In the genomic region with DNA sequence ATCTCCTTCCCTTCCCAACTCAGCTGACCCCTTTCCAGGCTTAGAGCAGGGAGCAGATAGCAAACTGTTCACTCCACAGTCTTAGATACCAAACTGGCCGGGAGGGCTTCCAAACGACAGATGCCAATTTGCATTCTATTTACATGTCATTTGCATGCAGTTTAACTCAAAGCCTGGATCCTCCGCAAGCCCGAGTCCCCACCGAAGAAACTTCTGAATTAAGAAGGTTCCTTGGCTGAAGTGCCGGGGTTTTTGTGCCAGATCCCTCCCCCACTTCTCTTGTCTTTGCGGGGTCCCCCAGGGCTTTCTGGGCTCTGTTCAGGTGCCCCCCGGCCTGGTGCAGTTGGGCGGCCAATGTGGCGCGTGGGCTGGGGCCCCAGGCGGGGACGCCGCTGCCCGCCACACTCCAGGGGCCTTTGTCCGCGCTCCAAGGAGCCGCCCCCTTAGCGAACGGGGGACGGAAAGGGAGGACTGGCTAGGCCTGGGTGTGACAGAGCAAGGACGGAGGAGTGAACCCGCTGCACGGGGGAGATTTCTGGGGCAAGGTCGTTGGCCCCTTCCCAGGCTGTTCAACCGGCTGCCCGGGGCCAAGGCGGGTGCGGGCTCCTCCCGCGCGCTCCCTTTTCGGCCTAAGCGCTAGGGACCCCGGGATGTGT, we compare ENCODE assay signal across 9 cellular contexts. TPM values are rescaled to one million over a fixed set of nuclear protein-coding genes. Genes with fewer than 3 reads are reported as not detected.
DNase-seq lines count a peak whose midpoint lies in the region; ATAC-seq and TF ChIP-seq lines count a peak whose summit lies in the region.
"Had no signal": no experiment of that assay in that cellular context is flagged by ENCODE, and none has a peak within 500 bp of the region (broad histone marks: within the 10 kb centered on the region; RNA-seq: fewer than 3 reads in every experiment).

No MANE protein-coding gene starts in this region.

- CTCF ChIA-PET in RWPE1 (lab: Yijun Ruan, JAX), result interaction anchor here (0.8 to 2.4 kb wide), 2 partner anchors 282 to 294 kb away, joined by 6 to 10 read pairs; no protein-coding TSS in a partner anchor

- no peaks in the 10 kb centered on the region for H3K36me3 Mint-ChIP-seq in natural killer cell
- H3K36me3 Mint-ChIP-seq in natural killer cell treated with Interleukin-12 subunit alpha and Interleukin-12 subunit beta and Interleukin-15 and Interleukin-18, amount 100 ng/mL, for 72 hours, result no peaks in the 10 kb centered on the region
- no peaks in the 10 kb centered on the region for H3K36me3 Mint-ChIP-seq in activated T-helper 1 cell treated with anti-CD3 and anti-CD28 coated beads, Interleukin-12 subunit alpha, Interleukin-12 subunit beta, Interleukin-2, Interleukin-4 antibody, amounts not matched to agents 30 ng/mL and 10 ng/mL and 1 ng/mL, durations not matched to agents 14 hours and 24 hours and 36 hours (ENCODE audit: low read depth)

- DNase-seq in natural killer cell, result no peak
- DNase-seq in natural killer cell treated with Interleukin-12 subunit alpha and Interleukin-12 subunit beta and Interleukin-15 and Interleukin-18, amount 100 ng/mL, for 72 hours (ENCODE audit: low spot score), result no peak
- DNase-seq in astrocyte of the spinal cord (ENCODE audit: low read depth, low spot score), result peak; percentile 31
- DNase-seq in kidney epithelial cell (ENCODE audit: low read depth), result no peak
- DNase-seq in stimulated activated naive CD8-positive, alpha-beta T cell treated with anti-CD3 and anti-CD28 coated beads, Interleukin-15, amount 100 ng/mL, for 72 hours, result peak in 1 of 2 donors; percentile 13
- no peak for DNase-seq in RWPE1 (ENCODE audit: low spot score)
- DNase-seq in activated T-helper 1 cell treated with anti-CD3 and anti-CD28 coated beads, Interleukin-12 subunit alpha, Interleukin-12 subunit beta, Interleukin-2, Interleukin-4 antibody, amounts not matched to agents 30 ng/mL and 10 ng/mL and 1 ng/mL, durations not matched to agents 14 hours and 24 hours and 36 hours (ENCODE audit: low spot score), result no peak

- peaks cover 4% of the 10 kb centered on the region for H3K27me3 ChIP-seq in kidney epithelial cell (ENCODE audit: control insufficient read depth, insufficient read depth, low read length)

- H3K27me3 Mint-ChIP-seq in natural killer cell (ENCODE audit: low read depth in 2 of 2), result peaks cover 37 to 42% of the 10 kb centered on the region in 2 donors
- H3K27me3 Mint-ChIP-seq in natural killer cell treated with Interleukin-12 subunit alpha and Interleukin-12 subunit beta and Interleukin-15 and Interleukin-18, amount 100 ng/mL, for 72 hours, result peaks cover 33 to 40% of the 10 kb centered on the region in 2 donors
- H3K27me3 Mint-ChIP-seq in stimulated activated naive CD8-positive, alpha-beta T cell treated with anti-CD3 and anti-CD28 coated beads, Interleukin-15, amount 100 ng/mL, for 72 hours, result peaks cover 49% of the 10 kb centered on the region
- peaks cover 36% of the 10 kb centered on the region for H3K27me3 Mint-ChIP-seq in activated T-helper 1 cell treated with anti-CD3 and anti-CD28 coated beads, Interleukin-12 subunit alpha, Interleukin-12 subunit beta, Interleukin-2, Interleukin-4 antibody, amounts not matched to agents 30 ng/mL and 10 ng/mL and 1 ng/mL, durations not matched to agents 14 hours and 24 hours and 36 hours (ENCODE audit: insufficient read depth)

- peak overlapping the region; percentile 37 for H3K4me3 Mint-ChIP-seq in natural killer cell
- no peak overlapping the region for H3K4me3 Mint-ChIP-seq in natural killer cell treated with Interleukin-12 subunit alpha and Interleukin-12 subunit beta and Interleukin-15 and Interleukin-18, amount 100 ng/mL, for 72 hours
- peak overlapping the region; percentile 44 to 50 for H3K4me3 Mint-ChIP-seq in stimulated activated naive CD8-positive, alpha-beta T cell treated with anti-CD3 and anti-CD28 coated beads, Interleukin-15, amount 100 ng/mL, for 72 hours
- H3K4me3 Mint-ChIP-seq in activated T-helper 1 cell treated with anti-CD3 and anti-CD28 coated beads, Interleukin-12 subunit alpha, Interleukin-12 subunit beta, Interleukin-2, Interleukin-4 antibody, amounts not matched to agents 30 ng/mL and 10 ng/mL and 1 ng/mL, durations not matched to agents 14 hours and 24 hours and 36 hours, result no peak overlapping the region

- POLR2A ChIA-PET in RWPE1 (lab: Yijun Ruan, JAX; ENCODE audit: low non-redundant PET), result no interaction called here

- no peak overlapping the region for H3K27ac Mint-ChIP-seq in natural killer cell
- H3K27ac Mint-ChIP-seq in natural killer cell treated with Interleukin-12 subunit alpha and Interleukin-12 subunit beta and Interleukin-15 and Interleukin-18, amount 100 ng/mL, for 72 hours, result no peak overlapping the region
- H3K27ac Mint-ChIP-seq in stimulated activated naive CD8-positive, alpha-beta T cell treated with anti-CD3 and anti-CD28 coated beads, Interleukin-15, amount 100 ng/mL, for 72 hours, result no peak overlapping the region
- no peak overlapping the region for H3K27ac Mint-ChIP-seq in activated T-helper 1 cell treated with anti-CD3 and anti-CD28 coated beads, Interleukin-12 subunit alpha, Interleukin-12 subunit beta, Interleukin-2, Interleukin-4 antibody, amounts not matched to agents 30 ng/mL and 10 ng/mL and 1 ng/mL, durations not matched to agents 14 hours and 24 hours and 36 hours

- no peaks in the 10 kb centered on the region for H3K9me3 Mint-ChIP-seq in natural killer cell
- H3K9me3 Mint-ChIP-seq in natural killer cell treated with Interleukin-12 subunit alpha and Interleukin-12 subunit beta and Interleukin-15 and Interleukin-18, amount 100 ng/mL, for 72 hours, result no peaks in the 10 kb centered on the region
- no peaks in the 10 kb centered on the region for H3K9me3 Mint-ChIP-seq in stimulated activated naive CD8-positive, alpha-beta T cell treated with anti-CD3 and anti-CD28 coated beads, Interleukin-15, amount 100 ng/mL, for 72 hours
- no peaks in the 10 kb centered on the region for H3K9me3 Mint-ChIP-seq in activated T-helper 1 cell treated with anti-CD3 and anti-CD28 coated beads, Interleukin-12 subunit alpha, Interleukin-12 subunit beta, Interleukin-2, Interleukin-4 antibody, amounts not matched to agents 30 ng/mL and 10 ng/mL and 1 ng/mL, durations not matched to agents 14 hours and 24 hours and 36 hours

- H3K4me3 ChIP-seq in astrocyte of the spinal cord (ENCODE audit: low read depth, low read length) (peak overlapping the region; percentile 51), kidney epithelial cell (ENCODE audit: low read depth, low read length) (peak overlapping the region; percentile 55)

- no peak for TF ChIP-seq CTCF in natural killer cell (IDR thresholded peaks at IDR 0.05)
- TF ChIP-seq CTCF in astrocyte of the spinal cord (IDR thresholded peaks at IDR 0.05; ENCODE audit: low read depth, low read length), result no peak
- TF ChIP-seq CTCF in kidney epithelial cell (IDR thresholded peaks at IDR 0.05; ENCODE audit: insufficient read depth, low read length, poor library complexity, severe bottlenecking), result no peak
- no peak for TF ChIP-seq CTCF in RWPE1 (conservative IDR thresholded peaks at IDR 0.05; ENCODE audit: low read depth)

- intact Hi-C loops in natural killer cell (cut with micrococcal nuclease), result no loop called here
- intact Hi-C loops in activated T-helper 1 cell treated with anti-CD3 and anti-CD28 coated beads, Interleukin-12 subunit alpha, Interleukin-12 subunit beta, Interleukin-2, Interleukin-4 antibody, amounts not matched to agents 30 ng/mL and 10 ng/mL and 1 ng/mL, durations not matched to agents 14 hours and 24 hours and 36 hours (cut with micrococcal nuclease), result no loop called here

- peaks cover 1% of the 10 kb centered on the region for H3K36me3 ChIP-seq in kidney epithelial cell (ENCODE audit: control insufficient read depth, insufficient read depth, low read length)

- ATAC-seq in natural killer cell (no peak), HG03457 (IDR thresholded peaks at IDR 0.05; ENCODE audit: unreplicated experiment) (no peak)
- ATAC-seq in natural killer cell treated with Interleukin-12 subunit alpha and Interleukin-12 subunit beta and Interleukin-15 and Interleukin-18, amount 100 ng/mL, for 72 hours, result no peak
- no peak for ATAC-seq in stimulated activated naive CD8-positive, alpha-beta T cell treated with anti-CD3 and anti-CD28 coated beads, Interleukin-15, amount 100 ng/mL, for 72 hours

- in situ Hi-C loops in astrocyte of the spinal cord (cut with HindIII; ENCODE audit: low sequenced_read_pairs), result no loop called here

- H3K4me1 Mint-ChIP-seq in natural killer cell, result peaks cover 15 to 23% of the 10 kb centered on the region in 2 donors
- H3K4me1 Mint-ChIP-seq in natural killer cell treated with Interleukin-12 subunit alpha and Interleukin-12 subunit beta and Interleukin-15 and Interleukin-18, amount 100 ng/mL, for 72 hours (ENCODE audit: low read depth in 2 of 2), result peaks cover 14% of the 10 kb centered on the region in 2 donors
- H3K4me1 Mint-ChIP-seq in stimulated activated naive CD8-positive, alpha-beta T cell treated with anti-CD3 and anti-CD28 coated beads, Interleukin-15, amount 100 ng/mL, for 72 hours, result peaks cover 39% of the 10 kb centered on the region
- H3K4me1 Mint-ChIP-seq in activated T-helper 1 cell treated with anti-CD3 and anti-CD28 coated beads, Interleukin-12 subunit alpha, Interleukin-12 subunit beta, Interleukin-2, Interleukin-4 antibody, amounts not matched to agents 30 ng/mL and 10 ng/mL and 1 ng/mL, durations not matched to agents 14 hours and 24 hours and 36 hours (ENCODE audit: low read depth), result peaks cover 16% of the 10 kb centered on the region

- no peak overlapping the region for H3K27ac ChIP-seq in RWPE1

RNA-seq across cellular contexts. Expression of a gene that starts 1.2 kb away (rescaled TPM):
- total RNA-seq in natural killer cell, result not detected
- total RNA-seq in natural killer cell treated with Interleukin-12 subunit alpha and Interleukin-12 subunit beta and Interleukin-15 and Interleukin-18, amount 100 ng/mL, for 72 hours, result not detected
- 11.2 and 14.0 TPM in 2 replicates for total RNA-seq in kidney epithelial cell
- not detected in 2 replicates for total RNA-seq in activated T-helper 1 cell treated with anti-CD3 and anti-CD28 coated beads, Interleukin-12 subunit alpha, Interleukin-12 subunit beta, Interleukin-2, Interleukin-4 antibody, amounts not matched to agents 30 ng/mL and 10 ng/mL and 1 ng/mL, durations not matched to agents 14 hours and 24 hours and 36 hours
- total RNA-seq: activated CD8-positive, alpha-beta memory T cell treated with anti-CD3 and anti-CD28 coated beads for 36 hours had no signal

Comparison
In these comparisons a context has a peak if more than half of its experiments do, and no peak if none do; other contexts are left out.
1. H3K4me3 Mint-ChIP-seq: peak in natural killer cell (single experiment) and stimulated activated naive CD8-positive, alpha-beta T cell treated with anti-CD3 and anti-CD28 coated beads, Interleukin-15, amount 100 ng/mL, for 72 hours (2 of 2); none in natural killer cell treated with Interleukin-12 subunit alpha and Interleukin-12 subunit beta and Interleukin-15 and Interleukin-18, amount 100 ng/mL, for 72 hours (single experiment) and activated T-helper 1 cell treated with anti-CD3 and anti-CD28 coated beads, Interleukin-12 subunit alpha, Interleukin-12 subunit beta, Interleukin-2, Interleukin-4 antibody, amounts not matched to agents 30 ng/mL and 10 ng/mL and 1 ng/mL, durations not matched to agents 14 hours and 24 hours and 36 hours (single experiment).
2. RNA of a gene that starts 1.2 kb away (total RNA-seq): 11.2 to 14.0 TPM in kidney epithelial cell; not detected in activated T-helper 1 cell treated with anti-CD3 and anti-CD28 coated beads, Interleukin-12 subunit alpha, Interleukin-12 subunit beta, Interleukin-2, Interleukin-4 antibody, amounts not matched to agents 30 ng/mL and 10 ng/mL and 1 ng/mL, durations not matched to agents 14 hours and 24 hours and 36 hours, not detected in natural killer cell and not detected in natural killer cell treated with Interleukin-12 subunit alpha and Interleukin-12 subunit beta and Interleukin-15 and Interleukin-18, amount 100 ng/mL, for 72 hours; every median in the first group is over 10 times any median in the second.